In the genomic region with DNA sequence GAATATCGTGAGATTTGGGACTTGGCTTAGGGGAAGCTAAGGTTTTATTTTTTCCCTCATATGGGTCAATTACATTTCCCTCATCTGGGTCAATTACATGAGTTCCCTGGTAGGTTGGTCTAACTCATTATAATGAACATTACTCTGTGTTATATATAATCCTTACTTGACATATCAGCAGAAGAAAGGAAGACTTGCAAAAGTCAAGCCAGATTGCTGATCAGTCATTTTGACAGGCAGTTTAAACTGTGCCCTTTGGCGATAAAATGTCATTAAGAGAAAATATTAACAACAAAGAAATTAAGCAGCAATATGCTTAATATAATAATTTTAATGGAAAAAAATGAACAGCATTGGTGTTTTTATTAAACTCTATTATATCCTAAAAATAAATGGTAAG, we compare ENCODE assay signal across 18 cellular contexts. TPM values are rescaled to one million over a fixed set of nuclear protein-coding genes. Genes with fewer than 3 reads are reported as not detected.
"Had no signal": no experiment of that assay in that cellular context is flagged by ENCODE, and none has a peak within 500 bp of the region (broad histone marks: within the 10 kb centered on the region; RNA-seq: fewer than 3 reads in every experiment).

No MANE protein-coding gene starts in this region.

- ATAC-seq: Panc1, PC-3 had no signal

- DNase-seq: Karpas-422, MM.1S, NCI-H1092 treated with DMSO at 0.1 percent for 48 hours, NCI-H1436, NCI-H187, NCI-H2029, NCI-H2171 treated with DMSO at 0.1 percent for 48 hours, NCI-H345, NCI-H446 treated with DMSO at 0.1 percent for 48 hours, NCI-H510A treated with DMSO at 0.1 percent for 48 hours, NCI-H526 treated with DMSO at 0.1 percent for 48 hours, NCI-H748 treated with DMSO at 0.1 percent for 48 hours, PC-3, SHP77, SK-N-SH had no signal

RNA-seq across cellular contexts. Expression of a gene that starts 23.1 kb away (rescaled TPM):
- total RNA-seq: HT-29, OCI-LY7, PC-3 had no signal
